8 cellular contexts compared by ENCODE assay signal in the genomic region with DNA sequence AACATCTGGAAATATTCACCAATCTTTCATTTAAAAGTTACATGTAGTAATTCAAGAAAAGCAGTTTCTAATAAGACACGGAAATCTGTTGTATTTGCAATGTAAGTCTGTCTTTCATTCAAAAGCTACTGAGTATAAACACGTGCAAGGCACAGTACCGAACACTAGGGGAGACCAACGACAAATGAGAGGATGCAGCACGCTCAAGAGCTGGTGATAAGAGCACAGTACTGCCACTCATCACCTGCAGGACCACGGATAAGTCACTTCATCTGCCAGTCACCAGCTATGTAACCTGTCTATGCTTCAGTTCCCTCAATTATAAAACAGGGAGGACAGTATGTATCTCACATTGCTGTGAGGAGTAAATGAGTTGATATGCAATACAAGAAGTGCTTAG.
DNase-seq lines count a peak whose midpoint lies in the region; ATAC-seq and TF ChIP-seq lines count a peak whose summit lies in the region.

No MANE protein-coding gene starts in this region.

- H3K27me3 ChIP-seq in MG63, result no peaks in the 10 kb centered on the region

- no peak overlapping the region for H3K4me3 Mint-ChIP-seq in activated CD8-positive, alpha-beta T cell treated with anti-CD3 and anti-CD28 coated beads, Interleukin-2, amount 10 ng/mL, durations not matched to agents 7 days and 5 days
- H3K4me3 Mint-ChIP-seq in glutamatergic neuron (ENCODE audit: unreplicated experiment), result no peak overlapping the region

- DNase-seq in activated CD4-positive, CD25-positive, alpha-beta regulatory T cell treated with anti-CD3 and anti-CD28 coated beads, Interleukin-2, amount 50 U/mL, for 16 hours (ENCODE audit: low read depth, low spot score), result peak; percentile 4
- no peak for DNase-seq in activated CD4-positive, CD25-positive, alpha-beta regulatory T cell treated with anti-CD3 and anti-CD28 coated beads, Interleukin-2, amount 50 U/mL, for 72 hours
- peak; percentile 1 for DNase-seq in MG63
- peak; percentile 65 for DNase-seq in activated CD8-positive, alpha-beta T cell treated with anti-CD3 and anti-CD28 coated beads, Interleukin-2, amount 10 ng/mL, durations not matched to agents 7 days and 5 days
- DNase-seq in glutamatergic neuron, result no peak
- peak; percentile 30 for DNase-seq in stimulated activated CD8-positive, alpha-beta memory T cell treated with anti-CD3 and anti-CD28 coated beads, Interleukin-4, amount 100 ng/mL, for 48 hours
- DNase-seq in GF-D8 (lab: John Stamatoyannopoulos, UW), result no peak

- peak; percentile 34 for TF ChIP-seq CTCF in glutamatergic neuron (IDR thresholded peaks at IDR 0.05; ENCODE audit: partially characterized antibody, unreplicated experiment)

- POLR2A ChIA-PET in activated CD8-positive, alpha-beta T cell treated with anti-CD3 and anti-CD28 coated beads, Interleukin-2, amount 10 ng/mL, durations not matched to agents 7 days and 5 days (lab: Charles Lee), result no interaction called here

- peaks cover 9% of the 10 kb centered on the region for H3K36me3 Mint-ChIP-seq in activated CD8-positive, alpha-beta T cell treated with anti-CD3 and anti-CD28 coated beads, Interleukin-2, amount 10 ng/mL, durations not matched to agents 7 days and 5 days (ENCODE audit: low read depth)
- no peaks in the 10 kb centered on the region for H3K36me3 Mint-ChIP-seq in glutamatergic neuron (ENCODE audit: unreplicated experiment)

- no peaks in the 10 kb centered on the region for H3K9me3 ChIP-seq in MG63

- H3K27ac Mint-ChIP-seq in activated CD8-positive, alpha-beta T cell treated with anti-CD3 and anti-CD28 coated beads, Interleukin-2, amount 10 ng/mL, durations not matched to agents 7 days and 5 days, result no peak overlapping the region
- H3K27ac Mint-ChIP-seq in glutamatergic neuron (ENCODE audit: unreplicated experiment), result no peak overlapping the region

- ATAC-seq in activated CD8-positive, alpha-beta T cell treated with anti-CD3 and anti-CD28 coated beads, Interleukin-2, amount 10 ng/mL, durations not matched to agents 7 days and 5 days, result peak; percentile 100
- ATAC-seq in GM19463 (IDR thresholded peaks at IDR 0.05; ENCODE audit: unreplicated experiment), result no peak

- H3K4me1 Mint-ChIP-seq in activated CD8-positive, alpha-beta T cell treated with anti-CD3 and anti-CD28 coated beads, Interleukin-2, amount 10 ng/mL, durations not matched to agents 7 days and 5 days (ENCODE audit: low read depth), result no peaks in the 10 kb centered on the region
- no peaks in the 10 kb centered on the region for H3K4me1 Mint-ChIP-seq in glutamatergic neuron (ENCODE audit: low read depth, unreplicated experiment)

- CTCF ChIA-PET in activated CD8-positive, alpha-beta T cell treated with anti-CD3 and anti-CD28 coated beads, Interleukin-2, amount 10 ng/mL, durations not matched to agents 7 days and 5 days (lab: Charles Lee), result no interaction called here

- no peaks in the 10 kb centered on the region for H3K9me3 Mint-ChIP-seq in activated CD8-positive, alpha-beta T cell treated with anti-CD3 and anti-CD28 coated beads, Interleukin-2, amount 10 ng/mL, durations not matched to agents 7 days and 5 days (ENCODE audit: insufficient read depth)
- H3K9me3 Mint-ChIP-seq in glutamatergic neuron (ENCODE audit: unreplicated experiment), result peaks cover 1% of the 10 kb centered on the region

- no peaks in the 10 kb centered on the region for H3K36me3 ChIP-seq in MG63

- H3K4me3 ChIP-seq in MG63, result no peak overlapping the region

- H3K27me3 Mint-ChIP-seq in activated CD8-positive, alpha-beta T cell treated with anti-CD3 and anti-CD28 coated beads, Interleukin-2, amount 10 ng/mL, durations not matched to agents 7 days and 5 days (ENCODE audit: low read depth), result no peaks in the 10 kb centered on the region
- no peaks in the 10 kb centered on the region for H3K27me3 Mint-ChIP-seq in glutamatergic neuron (ENCODE audit: unreplicated experiment)

Comparison
In these comparisons a context has a peak if more than half of its experiments do, and no peak if none do; other contexts are left out.
1. DNase-seq: peak in activated CD4-positive, CD25-positive, alpha-beta regulatory T cell treated with anti-CD3 and anti-CD28 coated beads, Interleukin-2, amount 50 U/mL, for 16 hours (single experiment), MG63 (single experiment), activated CD8-positive, alpha-beta T cell treated with anti-CD3 and anti-CD28 coated beads, Interleukin-2, amount 10 ng/mL, durations not matched to agents 7 days and 5 days (single experiment) and stimulated activated CD8-positive, alpha-beta memory T cell treated with anti-CD3 and anti-CD28 coated beads, Interleukin-4, amount 100 ng/mL, for 48 hours (single experiment); none in activated CD4-positive, CD25-positive, alpha-beta regulatory T cell treated with anti-CD3 and anti-CD28 coated beads, Interleukin-2, amount 50 U/mL, for 72 hours (single experiment), glutamatergic neuron (single experiment) and GF-D8 (single experiment).